In the genomic region with DNA sequence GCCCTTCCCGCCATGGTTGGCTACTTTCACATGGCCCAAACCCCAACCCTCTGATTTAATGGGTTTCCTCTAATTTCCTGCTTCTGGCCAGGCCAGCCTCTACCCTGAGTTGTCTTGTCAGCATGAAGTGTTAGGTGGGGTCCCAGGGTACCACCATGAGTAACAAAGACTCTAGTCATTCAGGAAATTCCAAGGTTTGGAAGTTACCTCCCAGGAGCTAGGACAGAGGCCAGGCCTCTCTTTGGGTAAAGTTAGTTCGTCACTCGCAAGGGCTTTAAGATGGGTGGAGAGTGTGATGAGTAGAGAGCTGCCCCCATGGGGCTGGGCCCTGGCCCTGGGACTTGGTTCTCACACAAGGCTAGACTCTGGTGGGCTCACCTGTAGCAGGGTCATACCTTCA, we compare ENCODE assay signal across 10 cellular contexts. TPM values are rescaled to one million over a fixed set of nuclear protein-coding genes. Genes with fewer than 3 reads are reported as not detected.
DNase-seq lines count a peak whose midpoint lies in the region; ATAC-seq lines count a peak whose summit lies in the region.
"Had no signal": no experiment of that assay in that cellular context is flagged by ENCODE, and none has a peak within 500 bp of the region (broad histone marks: within the 10 kb centered on the region; RNA-seq: fewer than 3 reads in every experiment).

No MANE protein-coding gene starts in this region.

- H3K4me3 ChIP-seq in CD8-positive, alpha-beta memory T cell (ENCODE audit: low read length): no peak overlapping the region
- no peak overlapping the region for H3K4me3 ChIP-seq in SJSA1
- H3K4me3 ChIP-seq in skeletal muscle satellite cell (ENCODE audit: low read length): peak overlapping the region; percentile 20
- H3K4me3 ChIP-seq in SJCRH30: no peak overlapping the region
- H3K4me3 ChIP-seq: pancreas, suprapubic skin had no signal

- no peak overlapping the region for H3K27ac ChIP-seq in CD8-positive, alpha-beta memory T cell (ENCODE audit: low read depth, low read length)
- H3K27ac ChIP-seq in SJSA1 (peak overlapping the region; percentile 92), epithelial cell of prostate (peak overlapping the region; percentile 64), SJCRH30 (no peak overlapping the region)
- H3K27ac ChIP-seq: pancreas had no signal

- H3K27me3 ChIP-seq in CD8-positive, alpha-beta memory T cell (ENCODE audit: insufficient read depth, low read length, poor library complexity, severe bottlenecking): no peaks in the 10 kb centered on the region
- no peaks in the 10 kb centered on the region for H3K27me3 ChIP-seq in SJSA1 (replicated peaks)
- no peaks in the 10 kb centered on the region for H3K27me3 ChIP-seq in skeletal muscle satellite cell (ENCODE audit: control insufficient read depth, insufficient read depth, low read length)
- no peaks in the 10 kb centered on the region for H3K27me3 ChIP-seq in SJCRH30
- H3K27me3 ChIP-seq: pancreas, suprapubic skin had no signal

- H3K36me3 ChIP-seq in CD8-positive, alpha-beta memory T cell (ENCODE audit: insufficient read depth, low read length): peaks cover 39% of the 10 kb centered on the region
- H3K36me3 ChIP-seq in SJSA1 (peaks cover 91% of the 10 kb centered on the region), skeletal muscle satellite cell (ENCODE audit: insufficient read depth, low read length) (peaks cover 86% of the 10 kb centered on the region), SJCRH30 (peaks cover 91% of the 10 kb centered on the region)

- no peaks in the 10 kb centered on the region for H3K27me3 Mint-ChIP-seq in CD8-positive, alpha-beta memory T cell

- POLR2A ChIA-PET in CD8-positive, alpha-beta memory T cell (lab: Charles Lee): no interaction called here

- no peak overlapping the region for H3K4me3 Mint-ChIP-seq in CD8-positive, alpha-beta memory T cell

- peaks cover 0 to 88% (median 24%) of the 10 kb centered on the region in 3 donors for H3K36me3 Mint-ChIP-seq in CD8-positive, alpha-beta memory T cell

- H3K4me2 ChIP-seq in skeletal muscle satellite cell (ENCODE audit: low read length): peak overlapping the region; percentile 69

- H3K9me3 ChIP-seq in CD8-positive, alpha-beta memory T cell (ENCODE audit: low read length): no peaks in the 10 kb centered on the region
- no peaks in the 10 kb centered on the region for H3K9me3 ChIP-seq in SJSA1 (replicated peaks)
- H3K9me3 ChIP-seq in skeletal muscle satellite cell (replicated peaks; ENCODE audit: low read length): no peaks in the 10 kb centered on the region
- H3K9me3 ChIP-seq in SJCRH30 (replicated peaks): no peaks in the 10 kb centered on the region
- H3K9me3 ChIP-seq: pancreas, suprapubic skin had no signal

- no peak for ATAC-seq in HG03571 (IDR thresholded peaks at IDR 0.05; ENCODE audit: unreplicated experiment)

- H3K4me1 Mint-ChIP-seq in CD8-positive, alpha-beta memory T cell: peaks cover 29 to 44% (median 35%) of the 10 kb centered on the region in 3 donors

- H3K9me3 Mint-ChIP-seq in CD8-positive, alpha-beta memory T cell: no peaks in the 10 kb centered on the region

- no peak for DNase-seq in CD8-positive, alpha-beta memory T cell
- peak; percentile 73 to 83 for DNase-seq in SJSA1 (ENCODE audit: low read depth in 1 of 2, low spot score in 2 of 2)
- no peak for DNase-seq in epithelial cell of prostate (ENCODE audit: low read depth, low spot score)
- DNase-seq in SJCRH30: no peak
- no peak for DNase-seq in SW480 (ENCODE audit: low spot score)
- DNase-seq in activated effector memory CD4-positive, alpha-beta T cell treated with anti-CD3 and anti-CD28 coated beads, Interleukin-2, amount 50 U/mL, for 16 hours: no peak

- H3K4me1 ChIP-seq in CD8-positive, alpha-beta memory T cell (ENCODE audit: insufficient read depth, low read length): peaks cover 26% of the 10 kb centered on the region
- H3K4me1 ChIP-seq in SJSA1 (replicated peaks) (peaks cover 66% of the 10 kb centered on the region), skeletal muscle satellite cell (ENCODE audit: control insufficient read depth, insufficient read depth, low read length) (peaks cover 57% of the 10 kb centered on the region), SJCRH30 (no peaks in the 10 kb centered on the region)

- peak overlapping the region in 6 of 8 donors; percentile 53 to 89 (median 70) for H3K27ac Mint-ChIP-seq in CD8-positive, alpha-beta memory T cell

- CTCF ChIA-PET in CD8-positive, alpha-beta memory T cell (lab: Charles Lee): no interaction called here

- peak overlapping the region; percentile 64 for H3K9ac ChIP-seq in skeletal muscle satellite cell (ENCODE audit: low read depth, low read length)

RNA-seq across cellular contexts. Expression of a gene that starts 54.6 kb away (rescaled TPM):
- total RNA-seq in CD8-positive, alpha-beta memory T cell: 10 to 100 TPM; 26.5 to 28.4 TPM
- polyA plus RNA-seq in CD8-positive, alpha-beta memory T cell: 6.9 TPM
- 1.0 and 1.1 TPM in 2 replicates for total RNA-seq in SJSA1 (2014; rRNA removed; shearing (Covaris generic))
- 2.4 and 3.0 TPM in 2 replicates for total RNA-seq in skeletal muscle satellite cell (2012; rRNA removed)
- 26.0 and 26.2 TPM in 2 replicates for total RNA-seq in SJCRH30 (2014; rRNA removed; shearing (Covaris generic))

Comparison
In these comparisons a context has a peak if more than half of its experiments do, and no peak if none do; other contexts are left out.
1. DNase-seq: peak in SJSA1 (2 of 2); none in CD8-positive, alpha-beta memory T cell (0 of 5), epithelial cell of prostate (single experiment), SJCRH30 (0 of 2), SW480 (single experiment) and activated effector memory CD4-positive, alpha-beta T cell treated with anti-CD3 and anti-CD28 coated beads, Interleukin-2, amount 50 U/mL, for 16 hours (single experiment).
2. H3K27ac ChIP-seq: peak in SJSA1 (single experiment) and epithelial cell of prostate (single experiment); none in CD8-positive, alpha-beta memory T cell (single experiment) and SJCRH30 (single experiment).
3. RNA of a gene that starts 54.6 kb away (total RNA-seq): 26.5 to 28.4 TPM in CD8-positive, alpha-beta memory T cell and 26.0 to 26.2 TPM in SJCRH30; 1.0 to 1.1 TPM in SJSA1; every median in the first group is over 10 times any median in the second.